Comparison of ENCODE assay signal across 1 cellular context in the genomic region with DNA sequence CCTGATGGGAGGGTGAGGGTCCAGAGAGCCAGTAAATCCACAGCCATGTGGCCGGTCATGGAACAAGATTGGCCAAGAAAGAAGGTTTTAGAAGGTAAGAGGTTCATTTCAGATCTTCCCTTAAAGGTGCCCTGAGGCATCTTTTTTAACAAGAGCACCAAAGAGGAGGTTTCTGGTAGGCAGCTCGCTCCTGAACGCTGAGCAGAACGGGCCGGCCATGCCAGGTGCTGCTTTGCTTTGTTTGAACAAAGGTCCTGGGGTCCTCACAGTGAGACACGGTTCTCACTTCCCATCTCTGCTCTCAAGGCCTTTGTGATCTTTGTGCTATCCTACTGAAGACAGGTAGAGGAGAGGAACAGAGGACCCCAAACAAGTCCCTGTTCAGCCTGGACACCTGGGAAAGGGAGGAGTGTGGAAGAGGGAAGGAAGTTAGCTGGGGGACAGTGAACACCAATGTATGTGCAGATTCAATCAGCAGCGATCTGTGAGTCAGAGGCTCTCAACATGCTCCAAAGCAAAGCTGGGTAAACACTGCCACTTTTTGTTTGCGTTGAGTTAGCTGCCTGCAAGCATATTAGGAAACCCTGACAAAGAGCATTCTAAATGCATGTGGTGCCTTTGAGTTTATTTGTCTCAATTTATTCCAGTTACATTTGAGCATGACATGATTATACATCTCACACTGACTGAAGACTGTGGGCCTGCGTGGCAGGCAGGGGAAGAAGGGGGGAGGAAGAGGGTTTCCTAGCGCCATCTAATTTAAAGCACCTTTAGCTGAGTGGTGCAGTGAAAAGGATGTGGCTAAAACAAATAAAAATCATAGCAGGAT.
TF ChIP-seq lines count a peak whose summit lies in the region.

No MANE protein-coding gene starts in this region.

TF ChIP-seq in HepG2, 621 proteins besides CTCF, POLR2A, EP300 and RAD21 (continued from another document and continues in another):
- TF ChIP-seq, protein P1, sequence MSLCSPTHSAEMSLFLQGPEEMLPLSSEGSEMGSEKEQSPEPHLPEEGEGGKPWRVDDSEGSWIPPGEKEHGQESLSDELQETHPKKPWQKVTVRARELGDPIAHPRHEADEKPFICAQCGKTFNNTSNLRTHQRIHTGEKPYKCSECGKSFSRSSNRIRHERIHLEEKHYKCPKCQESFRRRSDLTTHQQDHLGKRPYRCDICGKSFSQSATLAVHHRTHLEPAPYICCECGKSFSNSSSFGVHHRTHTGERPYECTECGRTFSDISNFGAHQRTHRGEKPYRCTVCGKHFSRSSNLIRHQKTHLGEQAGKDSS (CRISPR knock-in tag; IDR thresholded peaks at IDR 0.05; ENCODE audit: borderline replicate concordance, low read depth): peak; percentile 50; the same call in 1 of the 2 replicates
- TF ChIP-seq, protein P2, sequence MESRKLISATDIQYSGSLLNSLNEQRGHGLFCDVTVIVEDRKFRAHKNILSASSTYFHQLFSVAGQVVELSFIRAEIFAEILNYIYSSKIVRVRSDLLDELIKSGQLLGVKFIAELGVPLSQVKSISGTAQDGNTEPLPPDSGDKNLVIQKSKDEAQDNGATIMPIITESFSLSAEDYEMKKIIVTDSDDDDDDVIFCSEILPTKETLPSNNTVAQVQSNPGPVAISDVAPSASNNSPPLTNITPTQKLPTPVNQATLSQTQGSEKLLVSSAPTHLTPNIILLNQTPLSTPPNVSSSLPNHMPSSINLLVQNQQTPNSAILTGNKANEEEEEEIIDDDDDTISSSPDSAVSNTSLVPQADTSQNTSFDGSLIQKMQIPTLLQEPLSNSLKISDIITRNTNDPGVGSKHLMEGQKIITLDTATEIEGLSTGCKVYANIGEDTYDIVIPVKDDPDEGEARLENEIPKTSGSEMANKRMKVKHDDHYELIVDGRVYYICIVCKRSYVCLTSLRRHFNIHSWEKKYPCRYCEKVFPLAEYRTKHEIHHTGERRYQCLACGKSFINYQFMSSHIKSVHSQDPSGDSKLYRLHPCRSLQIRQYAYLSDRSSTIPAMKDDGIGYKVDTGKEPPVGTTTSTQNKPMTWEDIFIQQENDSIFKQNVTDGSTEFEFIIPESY (CRISPR knock-in tag; IDR thresholded peaks at IDR 0.05): 0 out of 2 replicates have a peak, but pooled peaks have one; percentile 34
- TF ChIP-seq POLR2G (IDR thresholded peaks at IDR 0.05; ENCODE audit: low read depth, low read length) (peak; percentile 71), RXRB (CRISPR knock-in tag; IDR thresholded peaks at IDR 0.05; ENCODE audit: borderline replicate concordance) (peak; percentile 51; the same call in 1 of the 2 replicates), ZFYVE20 (CRISPR knock-in tag; IDR thresholded peaks at IDR 0.05; ENCODE audit: borderline replicate concordance, low read depth) (no peak), JUNB (CRISPR knock-in tag; IDR thresholded peaks at IDR 0.05; ENCODE audit: borderline replicate concordance) (peak; percentile 68; the same call in 1 of the 2 replicates), RFXAP (CRISPR knock-in tag; IDR thresholded peaks at IDR 0.05; ENCODE audit: borderline replicate concordance) (no peak), ZNF501 (CRISPR knock-in tag; IDR thresholded peaks at IDR 0.05) (peak; percentile 34; the same call in 1 of the 2 replicates), ASH2L (IDR thresholded peaks at IDR 0.05; ENCODE audit: insufficient read length, low read depth, low read length) (peak; percentile 82), KMT2B (CRISPR knock-in tag; IDR thresholded peaks at IDR 0.05) (peak; percentile 20; the same call in 1 of the 2 replicates), ZNF562 (CRISPR knock-in tag; IDR thresholded peaks at IDR 0.05; ENCODE audit: borderline replicate concordance) (no peak), ZFP36L1 (CRISPR knock-in tag; IDR thresholded peaks at IDR 0.05) (peak; percentile 40; the same call in 1 of the 2 replicates), HMG20B (CRISPR knock-in tag; conservative IDR thresholded peaks at IDR 0.05) (no peak), ZSCAN21 (CRISPR knock-in tag; IDR thresholded peaks at IDR 0.05; ENCODE audit: borderline replicate concordance) (no peak), ZNF33B (CRISPR knock-in tag; IDR thresholded peaks at IDR 0.05) (peak; percentile 68; the same call in 1 of the 2 replicates), YEATS2 (CRISPR knock-in tag; IDR thresholded peaks at IDR 0.05; ENCODE audit: borderline replicate concordance) (peak; percentile 24; the same call in 1 of the 2 replicates), GATAD1 (CRISPR knock-in tag; IDR thresholded peaks at IDR 0.05) (0 out of 2 replicates have a peak, but pooled peaks have one; percentile 33), SOX6 (IDR thresholded peaks at IDR 0.05) (no peak), SOX6 (CRISPR knock-in tag; IDR thresholded peaks at IDR 0.05) (peak; percentile 71; the same call in 1 of the 2 replicates), GABPA (IDR thresholded peaks at IDR 0.05; ENCODE audit: low read depth, low read length) (no peak), GABPA (CRISPR knock-in tag; IDR thresholded peaks at IDR 0.05; ENCODE audit: low read depth) (peak; percentile 21; the same call in 1 of the 2 replicates), TEAD3 (CRISPR knock-in tag; optimal IDR thresholded peaks at IDR 0.05; ENCODE audit: borderline replicate concordance) (peak; percentile 82), RBM22 (optimal IDR thresholded peaks at IDR 0.05; ENCODE audit: low read length) (no peak), KDM5B (CRISPR knock-in tag; IDR thresholded peaks at IDR 0.05; ENCODE audit: borderline replicate concordance) (0 out of 2 replicates have a peak, but pooled peaks have one; percentile 61), ZNF614 (CRISPR knock-in tag; IDR thresholded peaks at IDR 0.05; ENCODE audit: borderline replicate concordance) (peak; percentile 72; the same call in 1 of the 2 replicates)
- TF ChIP-seq, protein P3, sequence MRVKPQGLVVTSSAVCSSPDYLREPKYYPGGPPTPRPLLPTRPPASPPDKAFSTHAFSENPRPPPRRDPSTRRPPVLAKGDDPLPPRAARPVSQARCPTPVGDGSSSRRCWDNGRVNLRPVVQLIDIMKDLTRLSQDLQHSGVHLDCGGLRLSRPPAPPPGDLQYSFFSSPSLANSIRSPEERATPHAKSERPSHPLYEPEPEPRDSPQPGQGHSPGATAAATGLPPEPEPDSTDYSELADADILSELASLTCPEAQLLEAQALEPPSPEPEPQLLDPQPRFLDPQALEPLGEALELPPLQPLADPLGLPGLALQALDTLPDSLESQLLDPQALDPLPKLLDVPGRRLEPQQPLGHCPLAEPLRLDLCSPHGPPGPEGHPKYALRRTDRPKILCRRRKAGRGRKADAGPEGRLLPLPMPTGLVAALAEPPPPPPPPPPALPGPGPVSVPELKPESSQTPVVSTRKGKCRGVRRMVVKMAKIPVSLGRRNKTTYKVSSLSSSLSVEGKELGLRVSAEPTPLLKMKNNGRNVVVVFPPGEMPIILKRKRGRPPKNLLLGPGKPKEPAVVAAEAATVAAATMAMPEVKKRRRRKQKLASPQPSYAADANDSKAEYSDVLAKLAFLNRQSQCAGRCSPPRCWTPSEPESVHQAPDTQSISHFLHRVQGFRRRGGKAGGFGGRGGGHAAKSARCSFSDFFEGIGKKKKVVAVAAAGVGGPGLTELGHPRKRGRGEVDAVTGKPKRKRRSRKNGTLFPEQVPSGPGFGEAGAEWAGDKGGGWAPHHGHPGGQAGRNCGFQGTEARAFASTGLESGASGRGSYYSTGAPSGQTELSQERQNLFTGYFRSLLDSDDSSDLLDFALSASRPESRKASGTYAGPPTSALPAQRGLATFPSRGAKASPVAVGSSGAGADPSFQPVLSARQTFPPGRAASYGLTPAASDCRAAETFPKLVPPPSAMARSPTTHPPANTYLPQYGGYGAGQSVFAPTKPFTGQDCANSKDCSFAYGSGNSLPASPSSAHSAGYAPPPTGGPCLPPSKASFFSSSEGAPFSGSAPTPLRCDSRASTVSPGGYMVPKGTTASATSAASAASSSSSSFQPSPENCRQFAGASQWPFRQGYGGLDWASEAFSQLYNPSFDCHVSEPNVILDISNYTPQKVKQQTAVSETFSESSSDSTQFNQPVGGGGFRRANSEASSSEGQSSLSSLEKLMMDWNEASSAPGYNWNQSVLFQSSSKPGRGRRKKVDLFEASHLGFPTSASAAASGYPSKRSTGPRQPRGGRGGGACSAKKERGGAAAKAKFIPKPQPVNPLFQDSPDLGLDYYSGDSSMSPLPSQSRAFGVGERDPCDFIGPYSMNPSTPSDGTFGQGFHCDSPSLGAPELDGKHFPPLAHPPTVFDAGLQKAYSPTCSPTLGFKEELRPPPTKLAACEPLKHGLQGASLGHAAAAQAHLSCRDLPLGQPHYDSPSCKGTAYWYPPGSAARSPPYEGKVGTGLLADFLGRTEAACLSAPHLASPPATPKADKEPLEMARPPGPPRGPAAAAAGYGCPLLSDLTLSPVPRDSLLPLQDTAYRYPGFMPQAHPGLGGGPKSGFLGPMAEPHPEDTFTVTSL (CRISPR knock-in tag; IDR thresholded peaks at IDR 0.05; ENCODE audit: borderline replicate concordance): peak; percentile 66; the same call in 1 of the 2 replicates
- TF ChIP-seq, protein P4, sequence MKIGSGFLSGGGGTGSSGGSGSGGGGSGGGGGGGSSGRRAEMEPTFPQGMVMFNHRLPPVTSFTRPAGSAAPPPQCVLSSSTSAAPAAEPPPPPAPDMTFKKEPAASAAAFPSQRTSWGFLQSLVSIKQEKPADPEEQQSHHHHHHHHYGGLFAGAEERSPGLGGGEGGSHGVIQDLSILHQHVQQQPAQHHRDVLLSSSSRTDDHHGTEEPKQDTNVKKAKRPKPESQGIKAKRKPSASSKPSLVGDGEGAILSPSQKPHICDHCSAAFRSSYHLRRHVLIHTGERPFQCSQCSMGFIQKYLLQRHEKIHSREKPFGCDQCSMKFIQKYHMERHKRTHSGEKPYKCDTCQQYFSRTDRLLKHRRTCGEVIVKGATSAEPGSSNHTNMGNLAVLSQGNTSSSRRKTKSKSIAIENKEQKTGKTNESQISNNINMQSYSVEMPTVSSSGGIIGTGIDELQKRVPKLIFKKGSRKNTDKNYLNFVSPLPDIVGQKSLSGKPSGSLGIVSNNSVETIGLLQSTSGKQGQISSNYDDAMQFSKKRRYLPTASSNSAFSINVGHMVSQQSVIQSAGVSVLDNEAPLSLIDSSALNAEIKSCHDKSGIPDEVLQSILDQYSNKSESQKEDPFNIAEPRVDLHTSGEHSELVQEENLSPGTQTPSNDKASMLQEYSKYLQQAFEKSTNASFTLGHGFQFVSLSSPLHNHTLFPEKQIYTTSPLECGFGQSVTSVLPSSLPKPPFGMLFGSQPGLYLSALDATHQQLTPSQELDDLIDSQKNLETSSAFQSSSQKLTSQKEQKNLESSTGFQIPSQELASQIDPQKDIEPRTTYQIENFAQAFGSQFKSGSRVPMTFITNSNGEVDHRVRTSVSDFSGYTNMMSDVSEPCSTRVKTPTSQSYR (CRISPR knock-in tag; IDR thresholded peaks at IDR 0.05; ENCODE audit: borderline replicate concordance): 0 out of 2 replicates have a peak, but pooled peaks have one; percentile 6
- TF ChIP-seq, protein P5, sequence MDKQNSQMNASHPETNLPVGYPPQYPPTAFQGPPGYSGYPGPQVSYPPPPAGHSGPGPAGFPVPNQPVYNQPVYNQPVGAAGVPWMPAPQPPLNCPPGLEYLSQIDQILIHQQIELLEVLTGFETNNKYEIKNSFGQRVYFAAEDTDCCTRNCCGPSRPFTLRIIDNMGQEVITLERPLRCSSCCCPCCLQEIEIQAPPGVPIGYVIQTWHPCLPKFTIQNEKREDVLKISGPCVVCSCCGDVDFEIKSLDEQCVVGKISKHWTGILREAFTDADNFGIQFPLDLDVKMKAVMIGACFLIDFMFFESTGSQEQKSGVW (CRISPR knock-in tag; IDR thresholded peaks at IDR 0.05; ENCODE audit: borderline replicate concordance): no peak
- TF ChIP-seq, protein P6, sequence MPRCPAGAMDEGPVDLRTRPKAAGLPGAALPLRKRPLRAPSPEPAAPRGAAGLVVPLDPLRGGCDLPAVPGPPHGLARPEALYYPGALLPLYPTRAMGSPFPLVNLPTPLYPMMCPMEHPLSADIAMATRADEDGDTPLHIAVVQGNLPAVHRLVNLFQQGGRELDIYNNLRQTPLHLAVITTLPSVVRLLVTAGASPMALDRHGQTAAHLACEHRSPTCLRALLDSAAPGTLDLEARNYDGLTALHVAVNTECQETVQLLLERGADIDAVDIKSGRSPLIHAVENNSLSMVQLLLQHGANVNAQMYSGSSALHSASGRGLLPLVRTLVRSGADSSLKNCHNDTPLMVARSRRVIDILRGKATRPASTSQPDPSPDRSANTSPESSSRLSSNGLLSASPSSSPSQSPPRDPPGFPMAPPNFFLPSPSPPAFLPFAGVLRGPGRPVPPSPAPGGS (CRISPR knock-in tag; IDR thresholded peaks at IDR 0.05): peak; percentile 34; the same call in 1 of the 2 replicates
- TF ChIP-seq, protein P7, sequence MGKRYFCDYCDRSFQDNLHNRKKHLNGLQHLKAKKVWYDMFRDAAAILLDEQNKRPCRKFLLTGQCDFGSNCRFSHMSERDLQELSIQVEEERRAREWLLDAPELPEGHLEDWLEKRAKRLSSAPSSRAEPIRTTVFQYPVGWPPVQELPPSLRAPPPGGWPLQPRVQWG (CRISPR knock-in tag; IDR thresholded peaks at IDR 0.05; ENCODE audit: borderline replicate concordance, low read depth): no peak
- TF ChIP-seq, protein P8, sequence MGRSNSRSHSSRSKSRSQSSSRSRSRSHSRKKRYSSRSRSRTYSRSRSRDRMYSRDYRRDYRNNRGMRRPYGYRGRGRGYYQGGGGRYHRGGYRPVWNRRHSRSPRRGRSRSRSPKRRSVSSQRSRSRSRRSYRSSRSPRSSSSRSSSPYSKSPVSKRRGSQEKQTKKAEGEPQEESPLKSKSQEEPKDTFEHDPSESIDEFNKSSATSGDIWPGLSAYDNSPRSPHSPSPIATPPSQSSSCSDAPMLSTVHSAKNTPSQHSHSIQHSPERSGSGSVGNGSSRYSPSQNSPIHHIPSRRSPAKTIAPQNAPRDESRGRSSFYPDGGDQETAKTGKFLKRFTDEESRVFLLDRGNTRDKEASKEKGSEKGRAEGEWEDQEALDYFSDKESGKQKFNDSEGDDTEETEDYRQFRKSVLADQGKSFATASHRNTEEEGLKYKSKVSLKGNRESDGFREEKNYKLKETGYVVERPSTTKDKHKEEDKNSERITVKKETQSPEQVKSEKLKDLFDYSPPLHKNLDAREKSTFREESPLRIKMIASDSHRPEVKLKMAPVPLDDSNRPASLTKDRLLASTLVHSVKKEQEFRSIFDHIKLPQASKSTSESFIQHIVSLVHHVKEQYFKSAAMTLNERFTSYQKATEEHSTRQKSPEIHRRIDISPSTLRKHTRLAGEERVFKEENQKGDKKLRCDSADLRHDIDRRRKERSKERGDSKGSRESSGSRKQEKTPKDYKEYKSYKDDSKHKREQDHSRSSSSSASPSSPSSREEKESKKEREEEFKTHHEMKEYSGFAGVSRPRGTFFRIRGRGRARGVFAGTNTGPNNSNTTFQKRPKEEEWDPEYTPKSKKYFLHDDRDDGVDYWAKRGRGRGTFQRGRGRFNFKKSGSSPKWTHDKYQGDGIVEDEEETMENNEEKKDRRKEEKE (IDR thresholded peaks at IDR 0.05): no peak
- TF ChIP-seq, protein P9, sequence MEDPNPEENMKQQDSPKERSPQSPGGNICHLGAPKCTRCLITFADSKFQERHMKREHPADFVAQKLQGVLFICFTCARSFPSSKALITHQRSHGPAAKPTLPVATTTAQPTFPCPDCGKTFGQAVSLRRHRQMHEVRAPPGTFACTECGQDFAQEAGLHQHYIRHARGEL (CRISPR knock-in tag; IDR thresholded peaks at IDR 0.05): 0 out of 2 replicates have a peak, but pooled peaks have one; percentile 35
- TF ChIP-seq, protein P10, sequence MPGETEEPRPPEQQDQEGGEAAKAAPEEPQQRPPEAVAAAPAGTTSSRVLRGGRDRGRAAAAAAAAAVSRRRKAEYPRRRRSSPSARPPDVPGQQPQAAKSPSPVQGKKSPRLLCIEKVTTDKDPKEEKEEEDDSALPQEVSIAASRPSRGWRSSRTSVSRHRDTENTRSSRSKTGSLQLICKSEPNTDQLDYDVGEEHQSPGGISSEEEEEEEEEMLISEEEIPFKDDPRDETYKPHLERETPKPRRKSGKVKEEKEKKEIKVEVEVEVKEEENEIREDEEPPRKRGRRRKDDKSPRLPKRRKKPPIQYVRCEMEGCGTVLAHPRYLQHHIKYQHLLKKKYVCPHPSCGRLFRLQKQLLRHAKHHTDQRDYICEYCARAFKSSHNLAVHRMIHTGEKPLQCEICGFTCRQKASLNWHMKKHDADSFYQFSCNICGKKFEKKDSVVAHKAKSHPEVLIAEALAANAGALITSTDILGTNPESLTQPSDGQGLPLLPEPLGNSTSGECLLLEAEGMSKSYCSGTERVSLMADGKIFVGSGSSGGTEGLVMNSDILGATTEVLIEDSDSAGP (CRISPR knock-in tag; IDR thresholded peaks at IDR 0.05; ENCODE audit: borderline replicate concordance): peak; percentile 15; the same call in 1 of the 2 replicates
